ENCODE assay signal across 7 cellular contexts in the genomic region with DNA sequence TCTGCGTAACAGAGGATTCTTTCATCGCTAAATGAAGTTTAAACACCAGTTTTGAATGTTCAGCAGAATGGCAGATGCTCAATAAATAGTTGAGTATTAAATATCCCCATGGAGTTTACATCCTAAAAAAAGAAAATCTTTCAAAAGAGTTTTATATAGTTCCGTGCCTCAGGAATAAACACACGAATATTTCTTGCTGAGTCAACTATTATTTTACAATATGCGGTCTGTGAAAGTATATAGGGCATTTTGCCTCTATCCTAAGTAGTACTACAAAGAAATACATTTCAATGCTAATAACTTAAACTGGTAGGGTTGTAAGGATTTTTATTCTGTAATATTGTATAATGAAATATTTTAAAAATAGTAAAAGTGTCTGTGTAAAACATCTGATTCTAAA. TPM values are rescaled to one million over a fixed set of nuclear protein-coding genes. Genes with fewer than 3 reads are reported as not detected.
DNase-seq lines count a peak whose midpoint lies in the region; ATAC-seq and TF ChIP-seq lines count a peak whose summit lies in the region.

No MANE protein-coding gene starts in this region.

- H3K27me3 Mint-ChIP-seq in activated B cell treated with CpG ODN at 0.5 μM for 24 hours: no peaks in the 10 kb centered on the region
- no peaks in the 10 kb centered on the region for H3K27me3 Mint-ChIP-seq in stimulated activated memory B cell treated with anti-CD40 and anti-IgM and Interleukin-4, amounts not matched to agents 10 μg/mL and 1 μg/mL and 100 μg/mL, for 72 hours

- no peaks in the 10 kb centered on the region for H3K9me3 ChIP-seq in iPS DF 6.9 (ENCODE audit: control insufficient read depth, insufficient read depth, low read length)

- TF ChIP-seq CTCF in HL-60 (IDR thresholded peaks at IDR 0.05; ENCODE audit: insufficient read depth, low read length): no peak
- no peak for TF ChIP-seq CTCF in activated B cell treated with CpG ODN at 0.5 μM for 24 hours (IDR thresholded peaks at IDR 0.05)

- peaks cover 3% of the 10 kb centered on the region; the same call in 1 of the 2 replicates for H3K36me3 ChIP-seq in iPS DF 6.9 (ENCODE audit: control insufficient read depth, insufficient read depth, low read length)

- POLR2A ChIA-PET in activated B cell treated with CpG ODN at 0.5 μM for 24 hours (lab: Charles Lee): no interaction called here

- DNase-seq in HL-60 (ENCODE audit: low read depth in 1 of 2, low spot score in 1 of 2) (no peak), activated B cell treated with CpG ODN at 0.5 μM for 24 hours (no peak), iPS DF 6.9 (ENCODE audit: low read depth, low spot score) (no peak), NCI-H2227 treated with DMSO at 0.1 percent for 48 hours (lab: John Stamatoyannopoulos, UW) (no peak), NCI-H526 (lab: John Stamatoyannopoulos, UW) (no peak)

- no peaks in the 10 kb centered on the region for H3K4me1 ChIP-seq in iPS DF 6.9 (ENCODE audit: control insufficient read depth, insufficient read depth, low read length)

- peaks cover 21% of the 10 kb centered on the region for H3K36me3 Mint-ChIP-seq in activated B cell treated with CpG ODN at 0.5 μM for 24 hours (ENCODE audit: low read depth)
- H3K36me3 Mint-ChIP-seq in stimulated activated memory B cell treated with anti-CD40 and anti-IgM and Interleukin-4, amounts not matched to agents 10 μg/mL and 1 μg/mL and 100 μg/mL, for 72 hours: peaks cover 25% of the 10 kb centered on the region

- H3K27ac Mint-ChIP-seq in activated B cell treated with CpG ODN at 0.5 μM for 24 hours: peak overlapping the region; percentile 96
- H3K27ac Mint-ChIP-seq in stimulated activated memory B cell treated with anti-CD40 and anti-IgM and Interleukin-4, amounts not matched to agents 10 μg/mL and 1 μg/mL and 100 μg/mL, for 72 hours: peak overlapping the region; percentile 98

- H3K27me3 ChIP-seq in HL-60 (ENCODE audit: insufficient read depth, poor library complexity, severe bottlenecking): no peaks in the 10 kb centered on the region
- no peaks in the 10 kb centered on the region for H3K27me3 ChIP-seq in iPS DF 6.9 (ENCODE audit: control insufficient read depth, insufficient read depth, low read length)

- peak overlapping the region; percentile 95 for H3K4me3 Mint-ChIP-seq in activated B cell treated with CpG ODN at 0.5 μM for 24 hours
- H3K4me3 Mint-ChIP-seq in stimulated activated memory B cell treated with anti-CD40 and anti-IgM and Interleukin-4, amounts not matched to agents 10 μg/mL and 1 μg/mL and 100 μg/mL, for 72 hours: peak overlapping the region; percentile 99

- WGBS in iPS DF 6.9 (ENCODE audit: insufficient coverage, insufficient read length): no CpG with 5 or more reads among the region's 5 CpGs

- CTCF ChIA-PET in activated B cell treated with CpG ODN at 0.5 μM for 24 hours (lab: Charles Lee): interaction anchor here (1.7 kb wide), 1 partner anchor 9 kb away, joined by 6 read pairs; no protein-coding TSS in a partner anchor

- H3K4me1 Mint-ChIP-seq in activated B cell treated with CpG ODN at 0.5 μM for 24 hours: peaks cover 41% of the 10 kb centered on the region
- peaks cover 31% of the 10 kb centered on the region for H3K4me1 Mint-ChIP-seq in stimulated activated memory B cell treated with anti-CD40 and anti-IgM and Interleukin-4, amounts not matched to agents 10 μg/mL and 1 μg/mL and 100 μg/mL, for 72 hours

- no peaks in the 10 kb centered on the region for H3K9me3 Mint-ChIP-seq in activated B cell treated with CpG ODN at 0.5 μM for 24 hours
- no peaks in the 10 kb centered on the region for H3K9me3 Mint-ChIP-seq in stimulated activated memory B cell treated with anti-CD40 and anti-IgM and Interleukin-4, amounts not matched to agents 10 μg/mL and 1 μg/mL and 100 μg/mL, for 72 hours

- H3K4me3 ChIP-seq in HL-60 (replicated peaks; ENCODE audit: insufficient read depth, low read length) (peak overlapping the region; percentile 81), iPS DF 6.9 (ENCODE audit: low read length) (peak overlapping the region; percentile 79; the same call in 1 of the 2 replicates)

- H3K27ac ChIP-seq in HL-60 (replicated peaks) (peak overlapping the region; percentile 96), iPS DF 6.9 (ENCODE audit: low read length) (no peak overlapping the region)

- intact Hi-C loops in activated B cell treated with CpG ODN at 0.5 μM for 24 hours (cut with micrococcal nuclease): loop anchor here (1.0 to 10.0 kb wide), 6 partner anchors 25 to 943 kb away; a partner anchor contains a TSS

- ATAC-seq in activated B cell treated with CpG ODN at 0.5 μM for 24 hours (ENCODE audit: low read depth) (no peak), HG03045 (IDR thresholded peaks at IDR 0.05; ENCODE audit: unreplicated experiment) (no peak)
- no peak for ATAC-seq in stimulated activated memory B cell treated with anti-CD40 and anti-IgM and Interleukin-4, amounts not matched to agents 10 μg/mL and 1 μg/mL and 100 μg/mL, for 72 hours

RNA-seq across cellular contexts. Expression of a gene that starts 1.3 kb away (rescaled TPM):
- total RNA-seq in activated B cell treated with CpG ODN at 0.5 μM for 24 hours: 20.2 and 30.3 TPM in 2 replicates

RNA-seq across cellular contexts. Expression of a gene that starts 1.5 kb away (rescaled TPM):
- total RNA-seq in activated B cell treated with CpG ODN at 0.5 μM for 24 hours: 16.6 and 21.7 TPM in 2 replicates

RNA-seq across cellular contexts. Expression of a gene that starts 56.4 kb away (rescaled TPM):
- total RNA-seq in activated B cell treated with CpG ODN at 0.5 μM for 24 hours: 0.71 and 0.88 TPM in 2 replicates
